8 cellular contexts compared by ENCODE assay signal in genomic region chr11:65417702-65418430, GRCh38. TPM values are rescaled to one million over a fixed set of nuclear protein-coding genes. Genes with fewer than 3 reads are reported as not detected.
DNase-seq lines count a peak whose midpoint lies in the region; ATAC-seq and TF ChIP-seq lines count a peak whose summit lies in the region.

No MANE protein-coding gene starts in this region.

- no peak for ATAC-seq in HG02678 (IDR thresholded peaks at IDR 0.05; ENCODE audit: unreplicated experiment)

- no peaks in the 10 kb centered on the region for H3K27me3 Mint-ChIP-seq in osteocyte (ENCODE audit: unreplicated experiment)

- peaks cover 70% of the 10 kb centered on the region for H3K4me1 Mint-ChIP-seq in osteocyte (ENCODE audit: unreplicated experiment)

- H3K4me3 ChIP-seq in fibroblast of villous mesenchyme (ENCODE audit: low read depth, low read length): peak overlapping the region; percentile 69

- H3K9me3 Mint-ChIP-seq in osteocyte (ENCODE audit: unreplicated experiment): no peaks in the 10 kb centered on the region

- H3K4me3 Mint-ChIP-seq in osteocyte (ENCODE audit: unreplicated experiment): peak overlapping the region; percentile 72

- TF ChIP-seq CTCF in fibroblast of villous mesenchyme (IDR thresholded peaks at IDR 0.05; ENCODE audit: insufficient read depth, low read depth, low read length): no peak
- TF ChIP-seq CTCF in osteocyte (IDR thresholded peaks at IDR 0.05): no peak

- H3K36me3 Mint-ChIP-seq in osteocyte (ENCODE audit: unreplicated experiment): peaks cover 2% of the 10 kb centered on the region

- DNase-seq in activated CD8-positive, alpha-beta memory T cell treated with anti-CD3 and anti-CD28 coated beads for 24 hours: peak; percentile 83
- DNase-seq in activated CD8-positive, alpha-beta memory T cell treated with anti-CD3 and anti-CD28 coated beads, Interleukin-2, amount 50 U/mL, for 4 hours: no peak
- peak; percentile 69 to 70 for DNase-seq in activated T-cell treated with anti-CD3 and anti-CD28 coated beads, Interleukin-2, amount 50 U/mL, for 48 hours
- DNase-seq in fibroblast of villous mesenchyme (ENCODE audit: low read depth) (peak; percentile 72), osteocyte (ENCODE audit: extremely low spot score, unreplicated experiment) (peak; percentile 85), NCI-H1930 (lab: John Stamatoyannopoulos, UW) (no peak), NCI-H524 treated with DMSO at 0.1 percent for 48 hours (lab: John Stamatoyannopoulos, UW) (no peak)

- H3K27ac Mint-ChIP-seq in osteocyte (ENCODE audit: unreplicated experiment): peak overlapping the region; percentile 99

RNA-seq across cellular contexts. Expression of gene NEAT1, which starts 4.7 kb away (rescaled TPM):
- total RNA-seq in fibroblast of villous mesenchyme (413 and 487 TPM in 2 replicates), osteocyte (300 and 534 TPM in 2 replicates)

RNA-seq across cellular contexts. Expression of gene FRMD8, which starts 31.4 kb away (rescaled TPM):
- 44.5 and 60.6 TPM in 2 replicates for total RNA-seq in fibroblast of villous mesenchyme
- 62.8 and 65.8 TPM in 2 replicates for total RNA-seq in osteocyte

RNA-seq across cellular contexts. Expression of gene SLC25A45, which starts 35.4 kb away (rescaled TPM):
- total RNA-seq in fibroblast of villous mesenchyme (1.7 and 2.9 TPM in 2 replicates), osteocyte (9.9 and 10.8 TPM in 2 replicates)

Comparison
In these comparisons a context has a peak if more than half of its experiments do, and no peak if none do; other contexts are left out.
1. DNase-seq: peak in activated CD8-positive, alpha-beta memory T cell treated with anti-CD3 and anti-CD28 coated beads for 24 hours (single experiment), activated T-cell treated with anti-CD3 and anti-CD28 coated beads, Interleukin-2, amount 50 U/mL, for 48 hours (2 of 2), fibroblast of villous mesenchyme (single experiment) and osteocyte (single experiment); none in activated CD8-positive, alpha-beta memory T cell treated with anti-CD3 and anti-CD28 coated beads, Interleukin-2, amount 50 U/mL, for 4 hours (single experiment), NCI-H1930 (0 of 2) and NCI-H524 treated with DMSO at 0.1 percent for 48 hours (single experiment).